In the genomic region with DNA sequence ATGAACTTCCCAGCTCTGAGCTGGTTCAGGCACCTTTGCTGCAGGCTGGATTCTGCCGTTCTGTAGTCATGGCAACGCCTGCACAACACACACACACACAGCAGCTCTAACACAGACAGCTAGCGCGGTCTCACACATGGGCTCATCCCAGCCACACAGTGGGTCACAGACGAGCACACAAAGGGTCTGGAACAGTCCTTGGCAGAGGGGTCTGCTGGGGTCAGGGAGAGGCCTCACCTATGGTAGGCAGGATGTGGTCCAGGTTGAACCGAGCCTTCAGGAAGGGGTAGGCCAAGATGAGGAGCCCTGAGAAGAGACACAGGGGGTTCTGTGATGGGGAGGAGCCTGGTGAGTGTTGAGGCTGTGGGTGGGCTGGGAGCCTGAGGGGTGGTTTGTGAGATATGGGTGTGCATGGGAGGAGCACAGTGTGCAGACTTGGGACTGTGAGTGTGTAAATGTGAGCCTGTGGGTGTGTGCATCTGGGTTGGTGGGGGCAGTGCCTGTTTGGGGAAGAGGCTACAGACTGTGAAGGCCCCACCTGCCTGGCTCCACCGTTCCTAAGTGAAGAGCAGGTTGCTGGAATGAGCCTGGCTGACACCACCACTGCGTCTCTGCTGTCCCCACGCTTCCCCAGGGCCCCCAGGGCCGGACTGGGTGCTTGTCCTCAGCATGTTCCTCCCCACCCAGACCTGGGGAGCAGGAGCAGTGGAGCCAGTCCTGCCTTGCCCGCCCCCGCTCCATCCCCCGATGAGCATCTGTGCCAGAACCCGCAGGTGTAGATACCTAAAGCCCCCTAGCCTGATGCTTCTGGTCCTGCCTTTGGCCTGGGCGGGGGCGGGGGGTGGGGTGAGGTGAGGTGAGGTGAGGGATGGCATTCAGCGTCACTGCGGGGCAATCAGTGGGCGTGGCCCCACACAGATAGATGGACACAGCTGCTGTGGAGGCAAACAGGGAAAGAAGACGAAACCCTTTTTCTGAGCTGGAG, we compare ENCODE assay signal across 9 cellular contexts. TPM values are rescaled to one million over a fixed set of nuclear protein-coding genes. Genes with fewer than 3 reads are reported as not detected.
DNase-seq lines count a peak whose midpoint lies in the region; ATAC-seq, FAIRE-seq and TF ChIP-seq lines count a peak whose summit lies in the region.
"Had no signal": no experiment of that assay in that cellular context is flagged by ENCODE, and none has a peak within 500 bp of the region (broad histone marks: within the 10 kb centered on the region; RNA-seq: fewer than 3 reads in every experiment).

No MANE protein-coding gene starts in this region.

- H3K27me3 ChIP-seq in RWPE2 (ENCODE audit: insufficient read depth, poor library complexity, severe bottlenecking), result peaks cover 7% of the 10 kb centered on the region
- peaks cover 0 to 49% (median 14%) of the 10 kb centered on the region in 3 experiments for H3K27me3 ChIP-seq in neuronal stem cell (ENCODE audit: control insufficient read depth in 3 of 3, insufficient read depth in 3 of 3, low read depth in 1 of 3, low read length in 3 of 3)

- H3K9ac ChIP-seq in neuronal stem cell (ENCODE audit: low read depth, low read length, poor library complexity), result peak overlapping the region; percentile 54

- no peak for FAIRE-seq in HTR-8/SVneo (lab: Jason Lieb, UNC)
- FAIRE-seq: G401.6 had no signal

- peak overlapping the region; percentile 61 for H3K4ac ChIP-seq in neuronal stem cell (ENCODE audit: low read length)

- H3K18ac ChIP-seq in neuronal stem cell (ENCODE audit: low read length), result peak overlapping the region; percentile 93

- peak overlapping the region; percentile 59 for H2AFZ ChIP-seq in neuronal stem cell (ENCODE audit: low read length)

- no CpG with 5 or more reads among the region's 20 CpGs for WGBS in neuronal stem cell (ENCODE audit: extremely low coverage in 2 of 2, insufficient read length in 2 of 2, insufficient replicate concordance in 1 of 2), 2 donors

- peak; percentile 61 for DNase-seq in activated gamma-delta T cell treated with Interleukin-2 at 50 U/mL for 16 hours
- no peak for DNase-seq in activated gamma-delta T cell (lab: John Stamatoyannopoulos, UW)
- DNase-seq in RWPE2 (ENCODE audit: low spot score), result peak; percentile 45
- DNase-seq in central memory CD4-positive, alpha-beta T cell, result peak; percentile 64
- DNase-seq in neuronal stem cell (ENCODE audit: low spot score), result peak; percentile 55
- DNase-seq in inferior parietal cortex (ENCODE audit: extremely low spot score), result no peak
- DNase-seq in HCEC 1CT, result no peak
- no peak for DNase-seq in HTR-8/SVneo (ENCODE audit: insufficient read length, low spot score)

- H3K27ac ChIP-seq in RWPE2 (ENCODE audit: poor library complexity, severe bottlenecking) (no peak overlapping the region), neuronal stem cell (replicated peaks; ENCODE audit: low read length) (no peak overlapping the region)

- no peak overlapping the region for H2BK5ac ChIP-seq in neuronal stem cell (ENCODE audit: low read length)

- H3K23ac ChIP-seq in neuronal stem cell (ENCODE audit: low read depth, low read length, poor library complexity), result peak overlapping the region; percentile 82

- H4K91ac ChIP-seq in neuronal stem cell (ENCODE audit: low read depth, low read length, poor library complexity), result no peak overlapping the region

- H3K9me3 ChIP-seq in RWPE2 (ENCODE audit: severe bottlenecking), result no peaks in the 10 kb centered on the region
- H3K9me3 ChIP-seq in neuronal stem cell (replicated peaks in 1 of 2; ENCODE audit: control insufficient read depth in 2 of 2, insufficient read depth in 1 of 2, low read depth in 1 of 2, low read length in 2 of 2), result no peaks in the 10 kb centered on the region

- no peak overlapping the region for H4K8ac ChIP-seq in neuronal stem cell (ENCODE audit: low read depth, low read length)

- H3K14ac ChIP-seq in neuronal stem cell (ENCODE audit: low read length), result no peak overlapping the region

- H3K4me2 ChIP-seq in neuronal stem cell (ENCODE audit: insufficient read depth, low read length, poor library complexity, severe bottlenecking), result no peak overlapping the region

- peak overlapping the region; percentile 90 for H2BK15ac ChIP-seq in neuronal stem cell (ENCODE audit: low read length)

- no peak for TF ChIP-seq CTCF in RWPE2 (IDR thresholded peaks at IDR 0.05; ENCODE audit: poor library complexity, severe bottlenecking)

- H3K4me1 ChIP-seq in RWPE2 (ENCODE audit: insufficient read depth, poor library complexity, severe bottlenecking) (no peaks in the 10 kb centered on the region), neuronal stem cell (ENCODE audit: control insufficient read depth in 2 of 2, insufficient read depth in 1 of 2, low read depth in 1 of 2, low read length in 2 of 2) (peaks cover 15 to 17% of the 10 kb centered on the region in 2 donors)

- no peak overlapping the region for H3K4me3 ChIP-seq in RWPE2 (ENCODE audit: severe bottlenecking)
- H3K4me3 ChIP-seq in neuronal stem cell (ENCODE audit: low read length in 2 of 2), result no peak overlapping the region

- peak; percentile 17; the same call in 2 of the 3 replicates for ATAC-seq in RWPE2 (ENCODE audit: low read depth)

- H3K36me3 ChIP-seq in RWPE2 (ENCODE audit: low read depth), result no peaks in the 10 kb centered on the region
- H3K36me3 ChIP-seq in neuronal stem cell (replicated peaks in 1 of 2; ENCODE audit: control insufficient read depth in 2 of 2, insufficient read depth in 2 of 2, low read length in 2 of 2), result no peaks in the 10 kb centered on the region

- no peaks in the 10 kb centered on the region for H3K79me1 ChIP-seq in neuronal stem cell (ENCODE audit: low read depth, low read length)

- peak overlapping the region; percentile 85 for H2BK12ac ChIP-seq in neuronal stem cell (ENCODE audit: low read length)

- peak overlapping the region; percentile 80 for H2AK5ac ChIP-seq in neuronal stem cell (ENCODE audit: low read depth, low read length)

- peak overlapping the region; percentile 76 for H2BK120ac ChIP-seq in neuronal stem cell (ENCODE audit: low read depth, low read length)

RNA-seq across cellular contexts. Expression of gene KNCN, which starts 1.5 kb away (rescaled TPM):
- polyA plus RNA-seq in neuronal stem cell (2013, experiment 1 of 2), result not detected
- not detected for polyA plus RNA-seq in neuronal stem cell (2013, experiment 2 of 2)

RNA-seq across cellular contexts. Expression of gene MKNK1, which starts 54.1 kb away (rescaled TPM):
- 16.2 TPM for polyA plus RNA-seq in neuronal stem cell (2013, experiment 1 of 2)
- 15.4 TPM for polyA plus RNA-seq in neuronal stem cell (2013, experiment 2 of 2)

Comparison
In these comparisons a context has a peak if more than half of its experiments do, and no peak if none do; other contexts are left out.
1. DNase-seq: peak in activated gamma-delta T cell treated with Interleukin-2 at 50 U/mL for 16 hours (single experiment), RWPE2 (single experiment), central memory CD4-positive, alpha-beta T cell (single experiment) and neuronal stem cell (single experiment); none in activated gamma-delta T cell (single experiment), inferior parietal cortex (single experiment), HCEC 1CT (single experiment) and HTR-8/SVneo (single experiment).